In genomic region chr18:47050468-47050867, GRCh38 we compare ENCODE assay signal across 8 cellular contexts. TPM values are rescaled to one million over a fixed set of nuclear protein-coding genes. Genes with fewer than 3 reads are reported as not detected.
DNase-seq lines count a peak whose midpoint lies in the region; TF ChIP-seq lines count a peak whose summit lies in the region.

No MANE protein-coding gene starts in this region.

- DNase-seq in NCI-H2081 (lab: John Stamatoyannopoulos, UW) (peak; percentile 6 to 29), NCI-H2081 treated with DMSO at 0.1 percent for 48 hours (lab: John Stamatoyannopoulos, UW) (no peak), HFF-Myc (ENCODE audit: extremely low read depth, low read depth) (peak; percentile 14), SK-N-DZ (ENCODE audit: low spot score) (peak; percentile 41), fibroblast of mammary gland (ENCODE audit: low read depth) (peak; percentile 68), putamen (ENCODE audit: low spot score) (peak; percentile 45), NCI-H128 (lab: John Stamatoyannopoulos, UW; ENCODE audit: unreplicated experiment) (no peak)
- DNase-seq in activated CD8-positive, alpha-beta memory T cell treated with anti-CD3 and anti-CD28 coated beads, Interleukin-2, amount 50 U/mL, for 48 hours = no peak

- TF ChIP-seq CTCF in HFF-Myc (IDR thresholded peaks at IDR 0.05; ENCODE audit: low read depth, low read length, missing control alignments) = peak; percentile 53
- peak; percentile 81 for TF ChIP-seq CTCF in fibroblast of mammary gland (conservative IDR thresholded peaks at IDR 0.05; ENCODE audit: control insufficient read depth, insufficient read depth, low read depth, low read length)

- H3K4me3 ChIP-seq in HFF-Myc (replicated peaks; ENCODE audit: low read depth, low read length) = no peak overlapping the region
- H3K4me3 ChIP-seq in fibroblast of mammary gland (ENCODE audit: control insufficient read depth, low read depth, low read length) = no peak overlapping the region

RNA-seq across cellular contexts. Expression of gene ELOA2, which starts 15.0 kb away (rescaled TPM):
- polyA plus RNA-seq in SK-N-DZ (2014; cell fraction: cytosol; rRNA removed) = not detected in 2 replicates
- not detected in 2 replicates for polyA plus RNA-seq in SK-N-DZ (2014; cell fraction: nucleus; rRNA removed)

Comparison
In these comparisons a context has a peak if more than half of its experiments do, and no peak if none do; other contexts are left out.
1. DNase-seq: peak in NCI-H2081 (2 of 2), HFF-Myc (single experiment), SK-N-DZ (single experiment), fibroblast of mammary gland (single experiment) and putamen (single experiment); none in NCI-H2081 treated with DMSO at 0.1 percent for 48 hours (single experiment), activated CD8-positive, alpha-beta memory T cell treated with anti-CD3 and anti-CD28 coated beads, Interleukin-2, amount 50 U/mL, for 48 hours (single experiment) and NCI-H128 (single experiment).